In the genomic region with DNA sequence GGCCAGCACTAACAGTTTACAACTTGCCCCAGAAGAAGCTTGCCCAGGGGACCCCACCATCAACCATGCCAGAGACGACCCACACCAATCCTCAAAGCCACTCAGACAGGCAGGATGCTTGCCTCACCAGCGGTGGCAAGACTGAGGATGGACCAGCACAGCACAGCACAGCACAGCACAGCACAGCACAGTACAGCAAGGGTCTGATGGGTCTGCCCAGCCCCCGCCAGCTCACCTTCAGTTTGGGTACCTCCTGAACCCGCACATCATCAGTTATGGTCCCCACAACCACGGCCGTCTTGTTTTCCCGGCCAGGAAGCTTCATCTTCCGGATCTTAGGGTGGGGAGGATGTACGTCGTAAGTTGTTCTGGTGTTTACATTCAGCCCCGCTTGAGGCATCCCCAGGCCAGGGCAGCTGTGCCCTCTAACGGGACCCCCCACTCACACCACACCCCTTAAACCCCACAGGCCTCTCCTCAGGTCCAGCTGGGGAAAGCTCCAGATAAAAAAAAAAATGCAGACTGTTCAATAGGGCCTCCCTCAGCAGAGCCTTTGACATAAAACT, we compare ENCODE assay signal across 1 cellular context.
TF ChIP-seq lines count a peak whose summit lies in the region.

No MANE protein-coding gene starts in this region.

TF ChIP-seq in K562, 482 proteins besides CTCF, POLR2A, EP300 and RAD21:
- TF ChIP-seq HNRNPUL1 (IDR thresholded peaks at IDR 0.05; ENCODE audit: low read length), result 0 out of 2 replicates have a peak, but pooled peaks have one; percentile 54
- TF ChIP-seq RBFOX2 (IDR thresholded peaks at IDR 0.05; ENCODE audit: low read depth, low read length), result peak; percentile 72
- TF ChIP-seq POLR2H (tag; IDR thresholded peaks at IDR 0.05; ENCODE audit: low read depth), result 0 out of 2 replicates have a peak, but pooled peaks have one; percentile 25
- no peak for TF ChIP-seq GATA2 (CRISPR knock-in tag; IDR thresholded peaks at IDR 0.05)
- peak; percentile 37 for TF ChIP-seq RBM22 (IDR thresholded peaks at IDR 0.05; ENCODE audit: low read depth, low read length, poor library complexity, severe bottlenecking)
- TF ChIP-seq, protein P1, sequence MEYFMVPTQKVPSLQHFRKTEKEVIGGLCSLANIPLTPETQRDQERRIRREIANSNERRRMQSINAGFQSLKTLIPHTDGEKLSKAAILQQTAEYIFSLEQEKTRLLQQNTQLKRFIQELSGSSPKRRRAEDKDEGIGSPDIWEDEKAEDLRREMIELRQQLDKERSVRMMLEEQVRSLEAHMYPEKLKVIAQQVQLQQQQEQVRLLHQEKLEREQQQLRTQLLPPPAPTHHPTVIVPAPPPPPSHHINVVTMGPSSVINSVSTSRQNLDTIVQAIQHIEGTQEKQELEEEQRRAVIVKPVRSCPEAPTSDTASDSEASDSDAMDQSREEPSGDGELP (CRISPR knock-in tag; IDR thresholded peaks at IDR 0.05; ENCODE audit: borderline replicate concordance), result peak; percentile 4; the same call in 1 of the 2 replicates
